8 cellular contexts compared by ENCODE assay signal in the genomic region with DNA sequence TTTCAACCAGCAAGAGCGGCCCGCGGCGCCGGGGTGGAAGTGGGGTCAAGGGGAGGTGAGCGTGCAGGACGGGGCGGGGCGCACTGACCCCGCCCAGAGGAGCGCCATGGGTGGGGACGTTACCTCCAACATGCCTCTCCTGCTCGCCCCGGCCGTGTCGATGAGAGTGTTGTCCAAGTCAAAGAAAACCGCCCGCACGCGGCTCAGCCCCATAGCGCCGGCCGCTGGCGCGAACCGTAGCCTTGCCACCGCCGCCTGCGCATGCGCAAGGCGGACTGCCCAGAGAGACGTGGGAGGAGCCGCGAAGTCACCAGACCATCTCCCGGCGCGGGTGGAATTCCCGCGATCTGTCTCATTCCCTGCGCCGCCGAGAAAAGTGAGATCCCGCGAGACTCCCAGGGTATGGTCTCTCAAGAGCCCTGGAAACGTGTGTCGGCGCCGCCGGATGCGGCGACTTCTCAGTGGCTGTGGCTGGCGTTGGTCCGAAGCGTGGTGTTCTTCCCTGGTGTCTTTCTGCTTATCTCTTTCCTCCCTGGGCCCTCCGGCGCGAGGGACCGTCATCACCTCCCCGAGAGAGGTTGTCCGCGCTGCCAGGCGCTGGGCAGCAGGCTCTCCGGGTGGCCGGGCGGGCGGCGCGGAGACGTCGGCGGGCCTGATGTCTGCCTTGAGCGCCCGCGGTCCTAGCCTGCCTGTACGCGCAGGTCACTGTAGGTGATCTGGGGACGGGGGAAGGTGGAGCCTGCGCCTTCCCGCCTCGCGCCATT. TPM values are rescaled to one million over a fixed set of nuclear protein-coding genes. Genes with fewer than 3 reads are reported as not detected.
DNase-seq lines count a peak whose midpoint lies in the region; ATAC-seq, FAIRE-seq and TF ChIP-seq lines count a peak whose summit lies in the region.

Gene NANP, minus strand, starts transcription at position 279 of the 764 bp plus-strand sequence. Its CDS starts 66 bp downstream, at position 213.

- 0 to 1% (median 1%) methylated on average over 81 of the region's 81 CpGs for WGBS in adipose tissue, 3 donors
- 1% methylated on average over 70 to 81 of the region's 81 CpGs for WGBS in heart right ventricle, 2 donors
- 0 to 1% methylated on average over 36 to 58 of the region's 81 CpGs for WGBS in upper lobe of left lung, 2 donors

- intact Hi-C loops in heart right ventricle (cut with DNase I) (loop anchor here in 5 of 10 donors (5.0 to 10.0 kb wide), 3 partner anchors 73 to 87 kb away; partner anchors contain the start of gene ZNF337 (in 3 of the 5)), posterior cingulate gyrus (cut with DNase I) (loop anchor here (1.0 to 10.0 kb wide), 4 partner anchors 72 to 369 kb away; partner anchors contain the start of genes GINS1 and ZNF337)

- TF ChIP-seq CTCF in heart right ventricle (IDR thresholded peaks at IDR 0.05) (peak in 3 of 9 donors; percentile 6 to 24 (median 19)), upper lobe of left lung (IDR thresholded peaks at IDR 0.05) (peak in 1 of 6 experiments; percentile 10)

- peak in 1 of 4 donors; percentile 8 for TF ChIP-seq EP300 in upper lobe of left lung (IDR thresholded peaks at IDR 0.05)

- peaks cover 0 to 8% (median 0%) of the 10 kb centered on the region in 11 donors for H3K9me3 ChIP-seq in heart right ventricle
- no peaks in the 10 kb centered on the region for H3K9me3 ChIP-seq in upper lobe of left lung

- H3K27me3 ChIP-seq in heart right ventricle, result no peaks in the 10 kb centered on the region
- no peaks in the 10 kb centered on the region for H3K27me3 ChIP-seq in upper lobe of left lung

- ATAC-seq in HG02840 (IDR thresholded peaks at IDR 0.05; ENCODE audit: low FRiP score, unreplicated experiment), result peak; percentile 84
- peak; percentile 94 to 97 (median 96) for ATAC-seq in heart right ventricle
- ATAC-seq in upper lobe of left lung (ENCODE audit: low FRiP score in 2 of 2), result peak; percentile 95 to 97

- no peaks in the 10 kb centered on the region for H3K36me3 ChIP-seq in heart right ventricle
- no peaks in the 10 kb centered on the region for H3K36me3 ChIP-seq in upper lobe of left lung

- peak within 1 kb of the TSS; percentile 87 to 98 (median 92) for H3K4me3 ChIP-seq in heart right ventricle
- H3K4me3 ChIP-seq in upper lobe of left lung, result peak within 1 kb of the TSS; percentile 52 to 96 (median 88)

- peak; percentile 83 for FAIRE-seq in GM12892 (lab: Jason Lieb, UNC)

- peak; percentile 91 for DNase-seq in GM12892 (ENCODE audit: insufficient read length)
- peak; percentile 96 for DNase-seq in NCI-H1436 (lab: John Stamatoyannopoulos, UW)
- DNase-seq in SW480 (ENCODE audit: low spot score), result peak; percentile 100
- peak; percentile 96 to 97 for DNase-seq in heart right ventricle
- DNase-seq in posterior cingulate gyrus, result peak; percentile 88 to 98 (median 92)
- DNase-seq in upper lobe of left lung, result peak; percentile 97 to 98

- H3K4me1 ChIP-seq in heart right ventricle, result peaks cover 0 to 26% (median 17%) of the 10 kb centered on the region in 9 donors
- peaks cover 6 to 26% (median 23%) of the 10 kb centered on the region in 4 donors for H3K4me1 ChIP-seq in upper lobe of left lung

- H3K27ac ChIP-seq in adipose tissue (ENCODE audit: low read depth, low read length), result peak within 1 kb of the TSS; percentile 86
- peak within 1 kb of the TSS; percentile 62 to 97 (median 90) for H3K27ac ChIP-seq in heart right ventricle
- H3K27ac ChIP-seq in upper lobe of left lung, result peak within 1 kb of the TSS; percentile 84 to 95 (median 94)

- peak; percentile 93 for TF ChIP-seq POLR2A in GM12892 (IDR thresholded peaks at IDR 0.05; ENCODE audit: low read depth, low read length)
- peak in 3 of 4 donors; percentile 65 to 81 (median 70) for TF ChIP-seq POLR2A in upper lobe of left lung (IDR thresholded peaks at IDR 0.05)

RNA-seq across cellular contexts. Expression of gene NANP, which starts in this region (rescaled TPM):
- 4.1 TPM for polyA plus RNA-seq in GM12892 (2012; ENCODE audit: missing spikeins)
- polyA plus RNA-seq in adipose tissue (1 to 10 TPM; 1.2 to 3.8 (median 3.3) TPM), heart right ventricle (1 to 10 TPM; 1.7 to 3.1 TPM)
- total RNA-seq in heart right ventricle (1 to 10 TPM; 1.9 to 6.2 (median 3.0) TPM), upper lobe of left lung (1 to 10 TPM; 1.0 to 7.0 (median 4.7) TPM)

Comparison
In these comparisons a context has a peak if more than half of its experiments do, and no peak if none do; other contexts are left out.
1. Peak in every context shown above with its lines: DNase-seq, ATAC-seq, H3K4me3 ChIP-seq and H3K27ac ChIP-seq.